9 cellular contexts compared by ENCODE assay signal in genomic region chr16:28494141-28494851, GRCh38. TPM values are rescaled to one million over a fixed set of nuclear protein-coding genes. Genes with fewer than 3 reads are reported as not detected.
DNase-seq lines count a peak whose midpoint lies in the region; ATAC-seq lines count a peak whose summit lies in the region.
"Had no signal": no experiment of that assay in that cellular context is flagged by ENCODE, and none has a peak within 500 bp of the region (broad histone marks: within the 10 kb centered on the region; RNA-seq: fewer than 3 reads in every experiment).

TSS of gene APOBR (plus strand) at chr16:28494643. CDS start at chr16:28494682, 39 bp downstream.

- no peaks in the 10 kb centered on the region for H3K27me3 ChIP-seq in naive thymus-derived CD4-positive, alpha-beta T cell (ENCODE audit: control insufficient read depth in 2 of 2, insufficient read depth in 2 of 2, low read length in 2 of 2)
- peaks cover 0 to 12% (median 2%) of the 10 kb centered on the region in 5 donors for H3K27me3 ChIP-seq in subcutaneous abdominal adipose tissue (ENCODE audit: control insufficient read depth in 5 of 5, insufficient read depth in 4 of 5, low read length in 5 of 5)

- intact Hi-C loops in naive thymus-derived CD4-positive, alpha-beta T cell (cut with micrococcal nuclease) = loop anchor here (1.0 to 10.0 kb wide), 7 partner anchors 40 to 352 kb away; partner anchors contain the start of genes TUFM (in 2 of the 2) and XPO6 (in 1 of the 2)

- peaks cover 0 to 24% (median 4%) of the 10 kb centered on the region in 5 donors for H3K36me3 Mint-ChIP-seq in naive thymus-derived CD4-positive, alpha-beta T cell

- peaks cover 41 to 69% (median 61%) of the 10 kb centered on the region in 7 donors for H3K4me1 Mint-ChIP-seq in naive thymus-derived CD4-positive, alpha-beta T cell

- H3K36me3 ChIP-seq in naive thymus-derived CD4-positive, alpha-beta T cell (ENCODE audit: control insufficient read depth in 2 of 3, insufficient read depth in 3 of 3, low read length in 3 of 3) = peaks cover 0 to 17% (median 0%) of the 10 kb centered on the region in 3 experiments
- peaks cover 0 to 2% (median under 1%) of the 10 kb centered on the region in 5 donors for H3K36me3 ChIP-seq in subcutaneous abdominal adipose tissue (ENCODE audit: control insufficient read depth in 5 of 5, insufficient read depth in 5 of 5, low read length in 5 of 5)

- peak within 1 kb of the TSS in 3 of 5 donors; percentile 10 to 59 (median 25) for H3K9ac ChIP-seq in subcutaneous abdominal adipose tissue (ENCODE audit: low read length in 5 of 5)

- peaks cover 0 to 4% (median 0%) of the 10 kb centered on the region in 11 donors for H3K9me3 Mint-ChIP-seq in naive thymus-derived CD4-positive, alpha-beta T cell

- DNase-seq in GF-D8 (lab: John Stamatoyannopoulos, UW) = peak; percentile 96
- DNase-seq in T follicular helper cell (ENCODE audit: low read depth) = peak; percentile 83
- peak; percentile 81 for DNase-seq in activated naive CD4-positive, alpha-beta T cell treated with anti-CD3 and anti-CD28 coated beads, Interleukin-2, amount 50 U/mL, for 16 hours
- peak; percentile 52 to 95 (median 94) for DNase-seq in naive thymus-derived CD4-positive, alpha-beta T cell
- no peak for DNase-seq in dedifferentiated amniotic fluid mesenchymal stem cell (ENCODE audit: extremely low spot score)
- DNase-seq in cortex of kidney (lab: John Stamatoyannopoulos, UW) = no peak

- H3K4me1 ChIP-seq in naive thymus-derived CD4-positive, alpha-beta T cell (ENCODE audit: control insufficient read depth in 2 of 2, insufficient read depth in 2 of 2, low read length in 2 of 2) = peaks cover 30 to 40% of the 10 kb centered on the region in 2 donors
- peaks cover 0 to 21% (median 14%) of the 10 kb centered on the region in 5 donors for H3K4me1 ChIP-seq in subcutaneous abdominal adipose tissue (ENCODE audit: control insufficient read depth in 5 of 5, insufficient read depth in 5 of 5, low read length in 5 of 5)

- no peaks in the 10 kb centered on the region for H3K27me3 Mint-ChIP-seq in naive thymus-derived CD4-positive, alpha-beta T cell

- peak within 1 kb of the TSS; percentile 63 for H3K4me3 ChIP-seq in naive thymus-derived CD4-positive, alpha-beta T cell (ENCODE audit: low read length)
- H3K4me3 ChIP-seq in subcutaneous abdominal adipose tissue (ENCODE audit: low read depth in 1 of 5, low read length in 5 of 5) = peak within 1 kb of the TSS; percentile 6 to 47 (median 24)

- ATAC-seq in HG02798 (IDR thresholded peaks at IDR 0.05; ENCODE audit: poor library complexity, unreplicated experiment) = peak; percentile 33
- peak; percentile 88 for ATAC-seq in naive thymus-derived CD4-positive, alpha-beta T cell

- H3K27ac Mint-ChIP-seq in naive thymus-derived CD4-positive, alpha-beta T cell = peak within 1 kb of the TSS; percentile 96 to 100 (median 99)

- POLR2A ChIA-PET in naive thymus-derived CD4-positive, alpha-beta T cell (lab: Charles Lee) = interaction anchor here (0.5 to 5.2 kb wide), 18 partner anchors 11 to 354 kb away, joined by 3 to 72 read pairs (median 4); partner anchors contain the start of gene SGF29

- CTCF ChIA-PET in naive thymus-derived CD4-positive, alpha-beta T cell (lab: Charles Lee) = interaction anchor here (0.8 to 2.1 kb wide), 5 partner anchors 9 to 56 kb away, joined by 3 to 9 read pairs (median 4); no protein-coding TSS in a partner anchor

- no peaks in the 10 kb centered on the region for H3K9me3 ChIP-seq in naive thymus-derived CD4-positive, alpha-beta T cell (ENCODE audit: control insufficient read depth in 2 of 3, low read length in 3 of 3)
- no peaks in the 10 kb centered on the region for H3K9me3 ChIP-seq in subcutaneous abdominal adipose tissue (ENCODE audit: control insufficient read depth in 5 of 5, low read length in 5 of 5)

- H3K27ac ChIP-seq in naive thymus-derived CD4-positive, alpha-beta T cell (ENCODE audit: low read depth, low read length) = peak within 1 kb of the TSS; percentile 95
- no peak within 1 kb of the TSS for H3K27ac ChIP-seq in subcutaneous abdominal adipose tissue (ENCODE audit: low read depth, low read length)

- H3K4me3 Mint-ChIP-seq in naive thymus-derived CD4-positive, alpha-beta T cell = peak within 1 kb of the TSS; percentile 95 to 100 (median 98)

RNA-seq across cellular contexts. Expression of gene APOBR, which starts in this region (rescaled TPM):
- 10 to 100 TPM in 2 of 5 experiments, 1 to 10 TPM in 3; 3.3 to 28.8 (median 8.2) TPM for total RNA-seq in naive thymus-derived CD4-positive, alpha-beta T cell
- polyA plus RNA-seq in naive thymus-derived CD4-positive, alpha-beta T cell = under 1 TPM; 0.22 to 0.79 TPM
- polyA plus RNA-seq: fibroblast of lung had no signal

Comparison
In these comparisons a context has a peak if more than half of its experiments do, and no peak if none do; other contexts are left out.
1. DNase-seq: peak in GF-D8 (single experiment), T follicular helper cell (single experiment), activated naive CD4-positive, alpha-beta T cell treated with anti-CD3 and anti-CD28 coated beads, Interleukin-2, amount 50 U/mL, for 16 hours (single experiment) and naive thymus-derived CD4-positive, alpha-beta T cell (9 of 9); none in dedifferentiated amniotic fluid mesenchymal stem cell (single experiment) and cortex of kidney (single experiment).